ENCODE assay signal across 12 cellular contexts in the genomic region with DNA sequence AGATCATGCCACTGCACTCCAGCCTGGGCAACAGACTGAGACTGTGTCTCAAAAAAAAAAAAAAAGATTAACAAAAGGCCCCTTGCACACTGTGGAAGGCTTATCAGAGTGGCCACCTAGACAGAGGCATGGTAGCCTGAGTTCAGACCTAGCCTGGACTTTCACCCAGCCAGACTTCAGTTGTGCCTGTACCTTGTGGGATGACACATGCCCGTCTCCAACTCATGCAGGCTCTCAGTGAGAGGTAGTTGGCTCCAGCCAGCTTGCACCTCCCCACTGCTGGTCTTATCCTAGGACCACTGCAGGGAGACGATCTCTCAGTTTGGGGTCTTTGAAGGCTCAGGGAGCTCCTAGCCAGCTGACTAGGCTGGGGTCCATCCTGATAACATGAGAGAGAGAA. TPM values are rescaled to one million over a fixed set of nuclear protein-coding genes. Genes with fewer than 3 reads are reported as not detected.
DNase-seq lines count a peak whose midpoint lies in the region; ATAC-seq and TF ChIP-seq lines count a peak whose summit lies in the region.
"Had no signal": no experiment of that assay in that cellular context is flagged by ENCODE, and none has a peak within 500 bp of the region (broad histone marks: within the 10 kb centered on the region; RNA-seq: fewer than 3 reads in every experiment).

No MANE protein-coding gene starts in this region.

- no peak for TF ChIP-seq CTCF in mucosa of descending colon (IDR thresholded peaks at IDR 0.05)
- no peak for TF ChIP-seq CTCF in upper lobe of left lung (IDR thresholded peaks at IDR 0.05)

- H3K27ac Mint-ChIP-seq in activated naive CD4-positive, alpha-beta T cell treated with anti-CD3 and anti-CD28 coated beads, Interleukin-2, amount 10 ng/mL, durations not matched to agents 7 days and 5 days = peak overlapping the region; percentile 99
- peak overlapping the region; percentile 99 for H3K27ac Mint-ChIP-seq in activated naive CD8-positive, alpha-beta T cell

- TF ChIP-seq POLR2A in upper lobe of left lung (IDR thresholded peaks at IDR 0.05) = no peak

- no peak overlapping the region for H3K4me3 Mint-ChIP-seq in activated naive CD4-positive, alpha-beta T cell treated with anti-CD3 and anti-CD28 coated beads, Interleukin-2, amount 10 ng/mL, durations not matched to agents 7 days and 5 days
- H3K4me3 Mint-ChIP-seq in activated naive CD8-positive, alpha-beta T cell = no peak overlapping the region

- H3K4me1 ChIP-seq in mucosa of descending colon (ENCODE audit: low read depth) (peaks cover 56% of the 10 kb centered on the region), upper lobe of left lung (peaks cover 54 to 72% (median 57%) of the 10 kb centered on the region in 4 donors)

- H3K27me3 Mint-ChIP-seq in activated naive CD4-positive, alpha-beta T cell treated with anti-CD3 and anti-CD28 coated beads, Interleukin-2, amount 10 ng/mL, durations not matched to agents 7 days and 5 days = no peaks in the 10 kb centered on the region
- no peaks in the 10 kb centered on the region for H3K27me3 Mint-ChIP-seq in activated naive CD8-positive, alpha-beta T cell

- no peaks in the 10 kb centered on the region for H3K9me3 ChIP-seq in mucosa of descending colon
- no peaks in the 10 kb centered on the region for H3K9me3 ChIP-seq in upper lobe of left lung
- H3K9me3 ChIP-seq: ovary had no signal

- H3K27me3 ChIP-seq in upper lobe of left lung = no peaks in the 10 kb centered on the region
- H3K27me3 ChIP-seq: ovary had no signal

- H3K36me3 ChIP-seq in mucosa of descending colon (ENCODE audit: low read depth) (no peaks in the 10 kb centered on the region), upper lobe of left lung (no peaks in the 10 kb centered on the region)
- H3K36me3 ChIP-seq: ovary had no signal

- no peaks in the 10 kb centered on the region for H3K9me3 Mint-ChIP-seq in activated naive CD4-positive, alpha-beta T cell treated with anti-CD3 and anti-CD28 coated beads, Interleukin-2, amount 10 ng/mL, durations not matched to agents 7 days and 5 days
- no peaks in the 10 kb centered on the region for H3K9me3 Mint-ChIP-seq in activated naive CD8-positive, alpha-beta T cell (ENCODE audit: low read depth)

- CTCF ChIA-PET in activated naive CD4-positive, alpha-beta T cell treated with anti-CD3 and anti-CD28 coated beads, Interleukin-2, amount 10 ng/mL, durations not matched to agents 7 days and 5 days (lab: Charles Lee) = interaction anchor here (1.2 to 2.9 kb wide), 2 partner anchors 18 to 33 kb away, joined by 5 to 12 read pairs; no protein-coding TSS in a partner anchor

- H3K27ac ChIP-seq in upper lobe of left lung = peak overlapping the region; percentile 34 to 92 (median 84)
- H3K27ac ChIP-seq: ovary had no signal

- peaks cover 82% of the 10 kb centered on the region for H3K4me1 Mint-ChIP-seq in activated naive CD4-positive, alpha-beta T cell treated with anti-CD3 and anti-CD28 coated beads, Interleukin-2, amount 10 ng/mL, durations not matched to agents 7 days and 5 days
- H3K4me1 Mint-ChIP-seq in activated naive CD8-positive, alpha-beta T cell (ENCODE audit: low read depth) = peaks cover 74% of the 10 kb centered on the region

- no peak for ATAC-seq in mucosa of descending colon
- no peak for ATAC-seq in upper lobe of left lung (ENCODE audit: low FRiP score in 2 of 2)
- ATAC-seq in GM18502 (IDR thresholded peaks at IDR 0.05; ENCODE audit: poor library complexity, unreplicated experiment) = no peak
- no peak for ATAC-seq in HG03442 (IDR thresholded peaks at IDR 0.05; ENCODE audit: unreplicated experiment)
- ATAC-seq: esophagus mucosa had no signal

- intact Hi-C loops in mucosa of descending colon (cut with DNase I, micrococcal nuclease) = no loop called here

- H3K36me3 Mint-ChIP-seq in activated naive CD4-positive, alpha-beta T cell treated with anti-CD3 and anti-CD28 coated beads, Interleukin-2, amount 10 ng/mL, durations not matched to agents 7 days and 5 days = peaks cover 20% of the 10 kb centered on the region
- H3K36me3 Mint-ChIP-seq in activated naive CD8-positive, alpha-beta T cell = peaks cover 2% of the 10 kb centered on the region

- no peak for TF ChIP-seq EP300 in upper lobe of left lung (IDR thresholded peaks at IDR 0.05)

- H3K4me3 ChIP-seq in mucosa of descending colon = no peak overlapping the region
- no peak overlapping the region for H3K4me3 ChIP-seq in upper lobe of left lung
- H3K4me3 ChIP-seq: ovary had no signal

- 80 to 96% methylated on average over 2 of the region's 2 CpGs for WGBS in upper lobe of left lung, 2 donors

- DNase-seq in activated naive CD4-positive, alpha-beta T cell treated with anti-CD3 and anti-CD28 coated beads, Interleukin-2, amount 10 ng/mL, durations not matched to agents 7 days and 5 days = no peak
- DNase-seq in activated naive CD4-positive, alpha-beta T cell (lab: John Stamatoyannopoulos, UW) = no peak
- DNase-seq in mucosa of descending colon (peak in 2 of 3 donors; percentile 14 to 37), upper lobe of left lung (no peak), SKM-1 (lab: John Stamatoyannopoulos, UW; ENCODE audit: unreplicated experiment) (no peak)
- DNase-seq: activated CD8-positive, alpha-beta memory T cell treated with anti-CD3 and anti-CD28 coated beads, Interleukin-2, amount 50 U/mL, for 48 hours; ovary; stimulated activated CD4-positive, alpha-beta T cell treated with anti-CD3 and anti-CD28 coated beads, Interleukin-4, amount 100 ng/mL, for 1 hour had no signal

RNA-seq across cellular contexts. Expression of gene GATAD2A, which starts 52.2 kb away (rescaled TPM):
- total RNA-seq in mucosa of descending colon = 100 to 1,000 TPM in 2 of 3 donors, 10 to 100 TPM in 1; 89.3 to 117 (median 107) TPM
- total RNA-seq in upper lobe of left lung = 100 to 1,000 TPM in 2 of 6 donors, 10 to 100 TPM in 4; 60.8 to 182 (median 88.0) TPM

RNA-seq across cellular contexts. Expression of gene TSSK6, which starts 57.7 kb away (rescaled TPM):
- total RNA-seq in mucosa of descending colon (1 to 10 TPM; 1.8 to 2.5 (median 2.3) TPM), upper lobe of left lung (1 to 10 TPM; 1.7 to 7.3 (median 3.1) TPM)

RNA-seq across cellular contexts. Expression of gene NDUFA13, which starts 58.3 kb away (rescaled TPM):
- total RNA-seq in mucosa of descending colon (100 to 1,000 TPM; 347 to 437 (median 348) TPM), upper lobe of left lung (100 to 1,000 TPM in 3 of 6 donors, 10 to 100 TPM in 3; 24.3 to 305 (median 112) TPM)

Comparison
In these comparisons a context has a peak if more than half of its experiments do, and no peak if none do; other contexts are left out.
1. DNase-seq: peak in mucosa of descending colon (2 of 3); none in activated naive CD4-positive, alpha-beta T cell treated with anti-CD3 and anti-CD28 coated beads, Interleukin-2, amount 10 ng/mL, durations not matched to agents 7 days and 5 days (single experiment), activated naive CD4-positive, alpha-beta T cell (0 of 4), upper lobe of left lung (0 of 2) and SKM-1 (single experiment).